In the genomic region with DNA sequence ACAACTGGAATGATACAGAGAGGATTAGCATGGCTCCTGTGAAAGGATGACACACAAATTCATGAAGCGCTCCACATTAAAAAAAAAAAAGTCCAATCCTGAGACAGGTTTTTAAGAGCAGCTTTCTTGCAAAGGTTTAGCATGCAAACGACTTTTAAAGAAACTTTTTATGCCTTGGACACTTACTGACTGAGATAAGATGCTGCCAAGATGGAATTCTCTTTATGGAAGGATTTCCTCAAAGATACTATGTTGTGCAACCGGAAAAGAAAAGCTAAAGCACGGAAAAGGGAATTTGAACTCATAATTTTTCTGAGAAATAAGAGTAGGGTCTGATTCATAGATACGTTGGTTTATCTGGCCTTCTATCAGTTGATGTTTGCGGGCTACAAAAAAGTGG, we compare ENCODE assay signal across 32 cellular contexts. TPM values are rescaled to one million over a fixed set of nuclear protein-coding genes. Genes with fewer than 3 reads are reported as not detected.
"Had no signal": no experiment of that assay in that cellular context is flagged by ENCODE, and none has a peak within 500 bp of the region (broad histone marks: within the 10 kb centered on the region; RNA-seq: fewer than 3 reads in every experiment).

No MANE protein-coding gene starts in this region.

- H3K27ac ChIP-seq: adrenal gland, ascending aorta, coronary artery, dorsolateral prefrontal cortex had no signal

- H3K36me3 Mint-ChIP-seq: activated CD4-positive, alpha-beta memory T cell treated with anti-CD3 and anti-CD28 coated beads for 36 hours; activated naive CD4-positive, alpha-beta T cell treated with anti-CD3 and anti-CD28 coated beads, Interleukin-2, amount 50 U/mL, for 24 hours; activated naive CD8-positive, alpha-beta T cell treated with anti-CD3 and anti-CD28 coated beads for 36 hours; brain had no signal

- H3K4me1 Mint-ChIP-seq: brain had no signal

- H3K9me3 ChIP-seq: adrenal gland, ascending aorta had no signal

- H3K9me3 Mint-ChIP-seq: activated CD4-positive, alpha-beta memory T cell treated with anti-CD3 and anti-CD28 coated beads for 36 hours; activated CD4-positive, alpha-beta T cell treated with anti-CD3 and anti-CD28 coated beads, Interleukin-2, amount 10 ng/mL, durations not matched to agents 24 days and 14 days; activated naive CD4-positive, alpha-beta T cell treated with anti-CD3 and anti-CD28 coated beads for 36 hours; activated naive CD4-positive, alpha-beta T cell treated with anti-CD3 and anti-CD28 coated beads, Interleukin-2, amount 50 U/mL, for 24 hours; activated naive CD8-positive, alpha-beta T cell treated with anti-CD3 and anti-CD28 coated beads for 36 hours; activated naive CD8-positive, alpha-beta T cell treated with anti-CD3 and anti-CD28 coated beads, Interleukin-2, amount 50 U/mL, for 24 hours; activated T-cell treated with anti-CD3 and anti-CD28 coated beads, Interleukin-2, amount 50 U/mL, for 4 hours; activated T-helper 1 cell treated with anti-CD3 and anti-CD28 coated beads, Interleukin-12 subunit alpha, Interleukin-12 subunit beta, Interleukin-2, Interleukin-4 antibody, amounts not matched to agents 30 ng/mL and 10 ng/mL and 1 ng/mL, durations not matched to agents 14 hours and 24 hours and 36 hours; activated T-helper 2 cell treated with anti-CD3 and anti-CD28 coated beads, Interferon-gamma antibody, Interleukin-2, Interleukin-4, amounts not matched to agents 10 μg/mL and 5 μg/mL and 100 μg/mL, durations not matched to agents 14 hours and 24 hours and 36 hours; central memory CD8-positive, alpha-beta T cell; dendritic cell treated with granulocyte-macrophage colony-stimulating factor and Interleukin-4, amounts not matched to agents 40 ng/mL and 50 ng/mL, for 4 days; T-helper 2 cell treated with Interferon-gamma antibody and Interleukin-4, amounts not matched to agents 5 μg/mL and 100 μg/mL, for 36 hours had no signal

- DNase-seq: activated CD4-positive, alpha-beta memory T cell treated with anti-CD3 and anti-CD28 coated beads for 36 hours; activated CD4-positive, alpha-beta T cell treated with anti-CD3 and anti-CD28 coated beads for 36 hours; activated CD4-positive, alpha-beta T cell treated with anti-CD3 and anti-CD28 coated beads, Interleukin-2, amount 10 ng/mL, durations not matched to agents 24 days and 14 days; activated CD4-positive, CD25-positive, alpha-beta regulatory T cell; activated CD4-positive, CD25-positive, alpha-beta regulatory T cell treated with anti-CD3 and anti-CD28 coated beads, Interleukin-2, amount 50 U/mL, for 72 hours; activated effector memory CD4-positive, alpha-beta T cell treated with anti-CD3 and anti-CD28 coated beads, Interleukin-2, amount 50 U/mL, for 16 hours; activated naive CD8-positive, alpha-beta T cell treated with anti-CD3 and anti-CD28 coated beads for 36 hours; activated naive CD8-positive, alpha-beta T cell treated with anti-CD3 and anti-CD28 coated beads, Interleukin-2, amount 50 U/mL, for 24 hours; activated T-cell treated with anti-CD3 and anti-CD28 coated beads, Interleukin-2, amount 50 U/mL, for 4 hours; adrenal gland; dorsolateral prefrontal cortex; effector memory CD4-positive, alpha-beta T cell; endodermal cell; foreskin fibroblast; head of caudate nucleus; hippocampal formation; T-helper 17 cell; T1000 had no signal

- H3K4me1 ChIP-seq: adrenal gland, ascending aorta had no signal

- H3K27me3 Mint-ChIP-seq: activated CD4-positive, alpha-beta T cell treated with anti-CD3 and anti-CD28 coated beads for 36 hours; activated naive CD8-positive, alpha-beta T cell treated with anti-CD3 and anti-CD28 coated beads for 36 hours; activated naive CD8-positive, alpha-beta T cell treated with anti-CD3 and anti-CD28 coated beads, Interleukin-2, amount 50 U/mL, for 24 hours; dendritic cell treated with granulocyte-macrophage colony-stimulating factor and Interleukin-4, amounts not matched to agents 40 ng/mL and 50 ng/mL, for 4 days had no signal

- H3K4me3 ChIP-seq: adrenal gland, ascending aorta, coronary artery, dorsolateral prefrontal cortex had no signal

- H3K4me3 Mint-ChIP-seq: activated CD4-positive, alpha-beta memory T cell treated with anti-CD3 and anti-CD28 coated beads for 36 hours; activated CD4-positive, alpha-beta T cell treated with anti-CD3 and anti-CD28 coated beads for 36 hours; activated CD4-positive, alpha-beta T cell treated with anti-CD3 and anti-CD28 coated beads, Interleukin-2, amount 10 ng/mL, durations not matched to agents 24 days and 14 days; activated CD8-positive, alpha-beta T cell treated with anti-CD3 and anti-CD28 coated beads, Interleukin-2, amount 10 ng/mL, durations not matched to agents 7 days and 5 days; activated naive CD4-positive, alpha-beta T cell treated with anti-CD3 and anti-CD28 coated beads for 36 hours; activated naive CD4-positive, alpha-beta T cell treated with anti-CD3 and anti-CD28 coated beads, Interleukin-2, amount 50 U/mL, for 24 hours; activated naive CD8-positive, alpha-beta T cell treated with anti-CD3 and anti-CD28 coated beads for 36 hours; activated naive CD8-positive, alpha-beta T cell treated with anti-CD3 and anti-CD28 coated beads, Interleukin-2, amount 50 U/mL, for 24 hours; activated T-cell treated with anti-CD3 and anti-CD28 coated beads, Interleukin-2, amount 50 U/mL, for 4 hours; activated T-helper 1 cell treated with anti-CD3 and anti-CD28 coated beads, Interleukin-12 subunit alpha, Interleukin-12 subunit beta, Interleukin-2, Interleukin-4 antibody, amounts not matched to agents 30 ng/mL and 10 ng/mL and 1 ng/mL, durations not matched to agents 14 hours and 24 hours and 36 hours; brain; central memory CD8-positive, alpha-beta T cell; dendritic cell treated with granulocyte-macrophage colony-stimulating factor and Interleukin-4, amounts not matched to agents 40 ng/mL and 50 ng/mL, for 4 days; endodermal cell; T-helper 17 cell; T-helper 2 cell treated with Interferon-gamma antibody and Interleukin-4, amounts not matched to agents 5 μg/mL and 100 μg/mL, for 36 hours had no signal

- H3K27ac Mint-ChIP-seq: activated CD4-positive, alpha-beta memory T cell treated with anti-CD3 and anti-CD28 coated beads for 36 hours; activated CD4-positive, alpha-beta T cell treated with anti-CD3 and anti-CD28 coated beads for 36 hours; activated CD4-positive, alpha-beta T cell treated with anti-CD3 and anti-CD28 coated beads, Interleukin-2, amount 10 ng/mL, durations not matched to agents 24 days and 14 days; activated CD8-positive, alpha-beta T cell treated with anti-CD3 and anti-CD28 coated beads, Interleukin-2, amount 10 ng/mL, durations not matched to agents 7 days and 5 days; activated naive CD4-positive, alpha-beta T cell treated with anti-CD3 and anti-CD28 coated beads for 36 hours; activated naive CD4-positive, alpha-beta T cell treated with anti-CD3 and anti-CD28 coated beads, Interleukin-2, amount 50 U/mL, for 24 hours; activated naive CD8-positive, alpha-beta T cell treated with anti-CD3 and anti-CD28 coated beads for 36 hours; activated naive CD8-positive, alpha-beta T cell treated with anti-CD3 and anti-CD28 coated beads, Interleukin-2, amount 50 U/mL, for 24 hours; activated T-helper 1 cell treated with anti-CD3 and anti-CD28 coated beads, Interleukin-12 subunit alpha, Interleukin-12 subunit beta, Interleukin-2, Interleukin-4 antibody, amounts not matched to agents 30 ng/mL and 10 ng/mL and 1 ng/mL, durations not matched to agents 14 hours and 24 hours and 36 hours; activated T-helper 2 cell treated with anti-CD3 and anti-CD28 coated beads, Interferon-gamma antibody, Interleukin-2, Interleukin-4, amounts not matched to agents 10 μg/mL and 5 μg/mL and 100 μg/mL, durations not matched to agents 14 hours and 24 hours and 36 hours; brain; dendritic cell treated with granulocyte-macrophage colony-stimulating factor and Interleukin-4, amounts not matched to agents 40 ng/mL and 50 ng/mL, for 4 days; T-helper 17 cell; T-helper 2 cell treated with Interferon-gamma antibody and Interleukin-4, amounts not matched to agents 5 μg/mL and 100 μg/mL, for 36 hours had no signal

- ATAC-seq: activated naive CD8-positive, alpha-beta T cell treated with anti-CD3 and anti-CD28 coated beads, Interleukin-2, amount 50 U/mL, for 24 hours; esophagus mucosa had no signal

- H3K27me3 ChIP-seq: adrenal gland, ascending aorta, dorsolateral prefrontal cortex had no signal

- H3K36me3 ChIP-seq: adrenal gland, ascending aorta had no signal

RNA-seq across cellular contexts. Expression of a gene that starts 39.1 kb away (rescaled TPM):
- total RNA-seq: activated T-cell treated with anti-CD3 and anti-CD28 coated beads, Interleukin-2, amount 50 U/mL, for 4 hours; activated T-helper 2 cell treated with anti-CD3 and anti-CD28 coated beads, Interferon-gamma antibody, Interleukin-2, Interleukin-4, amounts not matched to agents 10 μg/mL and 5 μg/mL and 100 μg/mL, durations not matched to agents 14 hours and 24 hours and 36 hours; ascending aorta; cardiac septum; esophagus mucosa; frontal cortex; T-helper 17 cell had no signal
